Comparison of ENCODE assay signal across 8 cellular contexts in the genomic region with DNA sequence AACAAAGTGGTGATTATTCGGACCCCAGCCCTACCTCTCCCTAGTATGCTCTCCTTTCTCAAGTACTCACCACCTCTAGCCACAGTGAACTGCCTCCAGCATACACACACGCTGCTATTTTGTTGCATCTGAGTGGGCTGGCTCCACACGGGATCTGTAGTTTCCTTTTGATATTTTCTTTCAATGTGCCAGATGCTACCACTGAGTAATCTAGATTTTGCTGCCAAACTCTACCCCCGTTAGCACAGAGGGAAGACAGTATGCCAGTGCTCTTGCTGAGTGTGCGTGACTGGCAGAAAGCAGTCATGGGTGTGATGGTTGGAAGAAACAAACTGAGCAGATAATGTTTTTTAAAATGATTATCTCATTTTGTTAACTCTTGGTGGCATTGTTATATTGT. TPM values are rescaled to one million over a fixed set of nuclear protein-coding genes. Genes with fewer than 3 reads are reported as not detected.
DNase-seq lines count a peak whose midpoint lies in the region; ATAC-seq and TF ChIP-seq lines count a peak whose summit lies in the region.

No MANE protein-coding gene starts in this region.

- no peak for TF ChIP-seq CTCF in AG09309 (IDR thresholded peaks at IDR 0.05; ENCODE audit: control insufficient read depth, insufficient read depth, low read depth, low read length, missing control alignments)
- TF ChIP-seq CTCF in foreskin fibroblast (IDR thresholded peaks at IDR 0.05; ENCODE audit: low read depth, low read length) = no peak
- no peak for TF ChIP-seq CTCF in lower leg skin (IDR thresholded peaks at IDR 0.05)

- no peak for TF ChIP-seq POLR2A in lower leg skin (IDR thresholded peaks at IDR 0.05)

- 0 out of 2 replicates have a peak overlapping the region, but pooled peaks have one; percentile 1 for H3K4me3 ChIP-seq in AG09309 (ENCODE audit: control insufficient read depth, low read depth, low read length)
- H3K4me3 ChIP-seq in foreskin fibroblast (ENCODE audit: low read depth in 1 of 2, low read length in 2 of 2) = peak overlapping the region; percentile 12 to 26
- H3K4me3 ChIP-seq in lower leg skin (ENCODE audit: low read depth, poor library complexity, severe bottlenecking) = no peak overlapping the region

- intact Hi-C loops in sciatic nerve (cut with DNase I) (no loop called here), lower leg skin (cut with DNase I; ENCODE audit: low total_unique reads) (no loop called here)

- WGBS in lower leg skin, 2 donors = 8 to 10% methylated on average over 5 of the region's 5 CpGs

- ATAC-seq in sciatic nerve = peak; percentile 70
- ATAC-seq in GM21360 (IDR thresholded peaks at IDR 0.05; ENCODE audit: unreplicated experiment) = no peak
- no peak for ATAC-seq in GM19023 (IDR thresholded peaks at IDR 0.05; ENCODE audit: unreplicated experiment)

- DNase-seq in AG09309 (ENCODE audit: low read depth) = peak; percentile 65
- DNase-seq in LHCN-M2 (ENCODE audit: low read depth) = peak; percentile 96
- DNase-seq in activated naive CD4-positive, alpha-beta T cell treated with anti-CD3 and anti-CD28 coated beads, Interleukin-2, amount 50 U/mL, for 16 hours = peak; percentile 65
- DNase-seq in foreskin fibroblast = peak; percentile 80 to 88
- DNase-seq in sciatic nerve (ENCODE audit: low spot score) = no peak
- no peak for DNase-seq in lower leg skin (ENCODE audit: low spot score in 2 of 2)

RNA-seq across cellular contexts. Expression of a gene that starts 11.6 kb away (rescaled TPM):
- total RNA-seq in LHCN-M2 (2014; rRNA removed) (47.7 and 50.0 TPM in 2 replicates), sciatic nerve (210 TPM), lower leg skin (100 to 1,000 TPM; 136 to 163 (median 147) TPM)
- 37.6 TPM for polyA plus RNA-seq in LHCN-M2 (2012)

RNA-seq across cellular contexts. Expression of a gene that starts 55.4 kb away (rescaled TPM):
- total RNA-seq in LHCN-M2 (2014; rRNA removed) (0.38 and 0.52 TPM in 2 replicates), sciatic nerve (14.3 TPM), lower leg skin (1 to 10 TPM; 4.0 to 6.3 (median 4.2) TPM)
- polyA plus RNA-seq in LHCN-M2 (2012) = 0.17 TPM

RNA-seq across cellular contexts. Expression of a gene that starts 55.8 kb away (rescaled TPM):
- total RNA-seq in LHCN-M2 (2014; rRNA removed) (89.9 and 127 TPM in 2 replicates), sciatic nerve (49.6 TPM), lower leg skin (10 to 100 TPM; 31.8 to 46.8 (median 35.3) TPM)
- 168 TPM for polyA plus RNA-seq in LHCN-M2 (2012)

RNA-seq across cellular contexts. Expression of a gene that starts 56.1 kb away (rescaled TPM):
- total RNA-seq in LHCN-M2 (2014; rRNA removed) (3.6 and 3.7 TPM in 2 replicates), sciatic nerve (35.0 TPM), lower leg skin (10 to 100 TPM in 3 of 4 donors, 1 to 10 TPM in 1; 9.6 to 27.9 (median 15.2) TPM)
- polyA plus RNA-seq in LHCN-M2 (2012) = 1.8 TPM

Comparison
In these comparisons a context has a peak if more than half of its experiments do, and no peak if none do; other contexts are left out.
1. DNase-seq: peak in AG09309 (single experiment), LHCN-M2 (single experiment), activated naive CD4-positive, alpha-beta T cell treated with anti-CD3 and anti-CD28 coated beads, Interleukin-2, amount 50 U/mL, for 16 hours (single experiment) and foreskin fibroblast (2 of 2); none in sciatic nerve (single experiment) and lower leg skin (0 of 2).